33 cellular contexts compared by ENCODE assay signal in the genomic region with DNA sequence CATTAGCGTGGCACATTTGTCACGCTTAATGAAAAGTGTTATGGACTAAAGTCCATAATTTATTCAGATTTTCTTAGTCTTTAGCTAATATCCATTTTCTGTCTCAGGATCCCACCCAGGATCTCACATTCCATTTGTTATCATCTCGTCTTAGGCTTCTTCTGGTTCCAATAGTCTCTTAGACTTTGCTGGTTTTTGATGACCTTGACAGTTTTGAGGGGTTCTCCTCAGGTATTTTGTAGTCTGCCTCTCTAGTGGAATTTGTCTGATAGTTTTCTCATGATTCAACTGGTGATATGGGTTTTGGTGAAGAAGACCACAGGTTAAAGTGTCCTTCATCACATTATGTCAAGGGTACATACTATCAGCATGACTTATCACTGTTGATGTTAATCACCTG.
"Had no signal": no experiment of that assay in that cellular context is flagged by ENCODE, and none has a peak within 500 bp of the region (broad histone marks: within the 10 kb centered on the region; RNA-seq: fewer than 3 reads in every experiment).

No MANE protein-coding gene starts in this region.

- H3K27me3 ChIP-seq: ascending aorta, body of pancreas, brain microvascular endothelial cell, breast epithelium, cardiac muscle cell had no signal

- H3K27ac ChIP-seq: adrenal gland, ascending aorta, body of pancreas, brain microvascular endothelial cell, breast epithelium, cardiac muscle cell had no signal

- H3K36me3 ChIP-seq: adrenal gland, ascending aorta, brain microvascular endothelial cell, breast epithelium, cardiac muscle cell had no signal

- FAIRE-seq: astrocyte, bronchial epithelial cell, colon had no signal

- H3K4me3 ChIP-seq: adrenal gland, ascending aorta, body of pancreas, breast epithelium, cardiac muscle cell had no signal

- ATAC-seq: activated naive CD4-positive, alpha-beta T cell treated with anti-CD3 and anti-CD28 coated beads, Interleukin-2, amount 50 U/mL, for 72 hours; activated naive CD8-positive, alpha-beta T cell treated with anti-CD3 and anti-CD28 coated beads, Interleukin-2, amount 50 U/mL, for 24 hours; activated T-cell treated with anti-CD3 and anti-CD28 coated beads, Interleukin-2, amount 50 U/mL, for 4 hours; activated T-cell treated with anti-CD3 and anti-CD28 coated beads, Interleukin-2, amount 50 U/mL, for 72 hours; activated T-helper 17 cell treated with anti-CD3 and anti-CD28 coated beads, Interleukin-2, amount 50 U/mL, for 72 hours; body of pancreas had no signal

- H3K4me1 ChIP-seq: adrenal gland, ascending aorta, body of pancreas, breast epithelium had no signal

- DNase-seq: activated effector memory CD4-positive, alpha-beta T cell treated with anti-CD3 and anti-CD28 coated beads, Interleukin-2, amount 50 U/mL, for 16 hours; activated effector memory CD4-positive, alpha-beta T cell treated with Interleukin-2 at 50 U/mL for 16 hours; activated gamma-delta T cell; activated gamma-delta T cell treated with Interleukin-2 at 50 U/mL for 16 hours; activated naive CD4-positive, alpha-beta T cell; activated naive CD4-positive, alpha-beta T cell treated with anti-CD3 and anti-CD28 coated beads for 36 hours; activated naive CD4-positive, alpha-beta T cell treated with anti-CD3 and anti-CD28 coated beads, Interleukin-2, amount 10 ng/mL, durations not matched to agents 7 days and 5 days; activated naive CD4-positive, alpha-beta T cell treated with anti-CD3 and anti-CD28 coated beads, Interleukin-2, amount 50 U/mL, for 16 hours; activated naive CD4-positive, alpha-beta T cell treated with Interleukin-2 at 50 U/mL for 16 hours; activated naive CD8-positive, alpha-beta T cell treated with anti-CD3 and anti-CD28 coated beads for 36 hours; activated naive CD8-positive, alpha-beta T cell treated with anti-CD3 and anti-CD28 coated beads, Interleukin-2, amount 10 ng/mL, durations not matched to agents 7 days and 5 days; activated naive CD8-positive, alpha-beta T cell treated with anti-CD3 and anti-CD28 coated beads, Interleukin-2, amount 50 U/mL, for 24 hours; activated T-cell treated with anti-CD3 and anti-CD28 coated beads, Interleukin-2, amount 50 U/mL, for 4 hours; activated T-cell treated with anti-CD3 and anti-CD28 coated beads, Interleukin-2, amount 50 U/mL, for 48 hours; activated T-cell treated with anti-CD3 and anti-CD28 coated beads, Interleukin-2, amount 50 U/mL, for 72 hours; adrenal gland; amniotic stem cell; amygdala; anterior cingulate cortex; aorta; body of pancreas; brain microvascular endothelial cell; caudate nucleus; central memory CD4-positive, alpha-beta T cell; cerebellar nuclear complex had no signal

- H3K9me3 ChIP-seq: adrenal gland had no signal
